In the genomic region with DNA sequence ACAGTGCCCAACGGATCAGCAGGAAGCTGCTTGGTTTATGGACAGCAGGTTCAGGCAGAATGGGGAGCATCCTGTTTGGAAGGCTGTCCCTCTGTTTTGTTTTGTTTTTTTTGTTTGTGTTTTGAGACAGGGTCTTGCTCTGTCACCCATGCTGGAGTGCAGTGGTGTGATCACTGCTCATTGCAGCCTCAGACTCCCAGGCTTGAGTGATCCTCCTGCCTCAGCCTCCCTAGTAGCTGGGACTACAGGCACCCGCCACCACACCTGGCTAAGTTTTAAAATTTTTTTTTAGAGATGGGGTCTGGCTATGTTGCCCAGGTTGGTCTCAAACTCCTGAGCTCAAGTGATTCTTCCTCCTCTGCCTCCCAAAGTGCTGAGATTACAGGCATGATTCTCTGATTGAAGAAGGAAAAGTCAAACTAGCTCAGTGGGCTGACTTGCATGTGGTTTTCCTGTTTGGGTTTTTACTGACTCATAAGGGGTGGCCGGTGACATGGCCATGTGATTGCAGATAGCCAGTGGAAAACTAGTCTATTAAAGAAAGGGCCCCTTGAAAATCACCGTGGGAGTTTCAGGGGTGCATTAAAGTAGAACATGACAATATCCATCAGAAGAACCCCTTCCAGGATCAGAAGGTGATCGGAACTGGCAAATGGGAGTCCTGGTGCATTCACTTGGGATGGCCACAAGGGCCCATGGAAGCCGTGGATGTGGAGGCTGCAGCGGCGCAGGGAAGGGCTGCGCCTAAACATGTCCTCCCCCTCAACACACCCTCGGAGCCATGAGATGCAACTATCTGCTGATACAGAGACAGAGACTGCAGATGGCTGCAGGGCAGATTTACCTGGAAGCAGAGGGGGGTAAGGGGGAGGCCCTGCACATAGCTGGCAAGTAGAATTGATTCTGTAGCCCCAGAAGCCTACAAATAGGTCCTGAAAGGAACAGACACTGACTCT, we compare ENCODE assay signal across 1 cellular context.
TF ChIP-seq lines count a peak whose summit lies in the region.

No MANE protein-coding gene starts in this region.

TF ChIP-seq in HepG2, 621 proteins besides CTCF, POLR2A, EP300 and RAD21:
- TF ChIP-seq RNF2 (conservative IDR thresholded peaks at IDR 0.05; ENCODE audit: low read depth) (no peak), ATM (IDR thresholded peaks at IDR 0.05; ENCODE audit: borderline replicate concordance) (no peak), ZNF770 (CRISPR knock-in tag; IDR thresholded peaks at IDR 0.05) (no peak), ISL2 (CRISPR knock-in tag; IDR thresholded peaks at IDR 0.05) (no peak), MYC (CRISPR knock-in tag; IDR thresholded peaks at IDR 0.05; ENCODE audit: borderline replicate concordance) (no peak), ZFP41 (CRISPR knock-in tag; IDR thresholded peaks at IDR 0.05; ENCODE audit: borderline replicate concordance) (no peak), THAP9 (CRISPR knock-in tag; IDR thresholded peaks at IDR 0.05; ENCODE audit: borderline replicate concordance) (no peak), TSC22D2 (CRISPR knock-in tag; IDR thresholded peaks at IDR 0.05; ENCODE audit: borderline replicate concordance) (no peak), ZBTB14 (CRISPR knock-in tag; IDR thresholded peaks at IDR 0.05) (no peak), ZBTB44 (CRISPR knock-in tag; IDR thresholded peaks at IDR 0.05) (no peak), MZF1 (CRISPR knock-in tag; IDR thresholded peaks at IDR 0.05; ENCODE audit: borderline replicate concordance) (no peak), ZNF234 (CRISPR knock-in tag; conservative IDR thresholded peaks at IDR 0.05) (no peak), CENPBD1 (CRISPR knock-in tag; IDR thresholded peaks at IDR 0.05; ENCODE audit: borderline replicate concordance, low read depth) (no peak), KMT2A (CRISPR knock-in tag; IDR thresholded peaks at IDR 0.05) (no peak)
- TF ChIP-seq, protein P1, sequence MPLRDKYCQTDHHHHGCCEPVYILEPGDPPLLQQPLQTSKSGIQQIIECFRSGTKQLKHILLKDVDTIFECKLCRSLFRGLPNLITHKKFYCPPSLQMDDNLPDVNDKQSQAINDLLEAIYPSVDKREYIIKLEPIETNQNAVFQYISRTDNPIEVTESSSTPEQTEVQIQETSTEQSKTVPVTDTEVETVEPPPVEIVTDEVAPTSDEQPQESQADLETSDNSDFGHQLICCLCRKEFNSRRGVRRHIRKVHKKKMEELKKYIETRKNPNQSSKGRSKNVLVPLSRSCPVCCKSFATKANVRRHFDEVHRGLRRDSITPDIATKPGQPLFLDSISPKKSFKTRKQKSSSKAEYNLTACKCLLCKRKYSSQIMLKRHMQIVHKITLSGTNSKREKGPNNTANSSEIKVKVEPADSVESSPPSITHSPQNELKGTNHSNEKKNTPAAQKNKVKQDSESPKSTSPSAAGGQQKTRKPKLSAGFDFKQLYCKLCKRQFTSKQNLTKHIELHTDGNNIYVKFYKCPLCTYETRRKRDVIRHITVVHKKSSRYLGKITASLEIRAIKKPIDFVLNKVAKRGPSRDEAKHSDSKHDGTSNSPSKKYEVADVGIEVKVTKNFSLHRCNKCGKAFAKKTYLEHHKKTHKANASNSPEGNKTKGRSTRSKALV (CRISPR knock-in tag; IDR thresholded peaks at IDR 0.05) = no peak
- TF ChIP-seq, protein P2, sequence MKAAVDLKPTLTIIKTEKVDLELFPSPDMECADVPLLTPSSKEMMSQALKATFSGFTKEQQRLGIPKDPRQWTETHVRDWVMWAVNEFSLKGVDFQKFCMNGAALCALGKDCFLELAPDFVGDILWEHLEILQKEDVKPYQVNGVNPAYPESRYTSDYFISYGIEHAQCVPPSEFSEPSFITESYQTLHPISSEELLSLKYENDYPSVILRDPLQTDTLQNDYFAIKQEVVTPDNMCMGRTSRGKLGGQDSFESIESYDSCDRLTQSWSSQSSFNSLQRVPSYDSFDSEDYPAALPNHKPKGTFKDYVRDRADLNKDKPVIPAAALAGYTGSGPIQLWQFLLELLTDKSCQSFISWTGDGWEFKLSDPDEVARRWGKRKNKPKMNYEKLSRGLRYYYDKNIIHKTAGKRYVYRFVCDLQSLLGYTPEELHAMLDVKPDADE (CRISPR knock-in tag; IDR thresholded peaks at IDR 0.05) = no peak
